8 cellular contexts compared by ENCODE assay signal in the genomic region with DNA sequence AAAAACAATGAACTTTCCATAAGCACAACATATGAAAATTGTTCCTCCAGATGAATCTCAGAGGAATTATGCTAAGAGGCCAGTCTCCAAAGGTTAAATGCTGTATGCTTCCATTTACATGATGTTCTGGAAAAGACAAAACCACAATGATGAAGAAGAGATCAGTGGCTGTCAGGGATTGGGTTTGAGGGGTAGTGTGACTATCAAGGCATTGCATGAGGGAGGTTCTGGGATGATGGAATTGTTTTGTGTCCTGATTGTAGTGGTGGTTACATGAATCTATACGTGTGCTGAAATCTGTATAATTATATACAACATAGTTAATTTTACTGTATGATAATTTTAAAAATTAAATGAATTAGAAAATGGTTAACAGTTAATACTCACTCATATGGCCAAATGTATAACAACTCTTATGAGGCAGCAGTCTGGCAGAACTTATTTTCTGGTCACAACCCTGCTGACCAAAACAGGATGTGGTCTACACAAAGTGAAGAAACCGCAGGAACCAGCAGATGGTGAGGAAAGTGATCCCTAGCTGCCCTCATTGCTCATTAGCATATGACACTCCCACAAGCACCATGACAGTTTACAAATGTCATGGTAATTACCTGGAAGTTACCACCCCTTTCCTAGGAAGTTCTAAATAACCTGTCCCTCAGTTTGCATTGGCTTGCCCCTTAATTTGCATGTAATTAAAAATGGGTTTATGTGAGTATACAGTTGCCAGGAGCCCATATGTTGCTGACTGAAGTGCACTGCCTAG. TPM values are rescaled to one million over a fixed set of nuclear protein-coding genes. Genes with fewer than 3 reads are reported as not detected.
A peak's percentile ranks its signal among the peaks of the same experiment; 100 is the strongest.
DNase-seq lines count a peak whose midpoint lies in the region; ATAC-seq and TF ChIP-seq lines count a peak whose summit lies in the region.

No MANE protein-coding gene starts in this region.

- H3K4me3 ChIP-seq in breast epithelium (no peak overlapping the region), fibroblast of pulmonary artery (replicated peaks; ENCODE audit: low read depth, low read length) (no peak overlapping the region)

- intact Hi-C loops in MCF 10A (cut with micrococcal nuclease) = loop anchor here (5.0 to 10.0 kb wide), 3 partner anchors 42 to 220 kb away; partner anchors contain the start of gene FKBP1A
- intact Hi-C loops in breast epithelium (cut with DNase I; ENCODE audit: low total_unique reads) = no loop called here

- no peaks in the 10 kb centered on the region for H3K36me3 ChIP-seq in breast epithelium

- peaks cover 10% of the 10 kb centered on the region for H3K4me1 Mint-ChIP-seq in MCF 10A (ENCODE audit: insufficient read depth, unreplicated experiment)

- H3K9me3 ChIP-seq in breast epithelium = no peaks in the 10 kb centered on the region

- no peak overlapping the region for H3K27ac ChIP-seq in breast epithelium

- H3K36me3 Mint-ChIP-seq in MCF 10A (ENCODE audit: insufficient read depth, unreplicated experiment) = no peaks in the 10 kb centered on the region

- TF ChIP-seq CTCF in MCF 10A (IDR thresholded peaks at IDR 0.05; ENCODE audit: unreplicated experiment) = no peak
- no peak for TF ChIP-seq CTCF in breast epithelium (IDR thresholded peaks at IDR 0.05)
- TF ChIP-seq CTCF in fibroblast of pulmonary artery (IDR thresholded peaks at IDR 0.05; ENCODE audit: low read length, missing control alignments) = no peak

- no peaks in the 10 kb centered on the region for H3K27me3 Mint-ChIP-seq in MCF 10A (ENCODE audit: insufficient read depth, unreplicated experiment)

- POLR2A ChIA-PET in MCF 10A (lab: Yijun Ruan, JAX) = interaction anchor here (0.6 to 3.3 kb wide), 8 partner anchors 14 to 614 kb away, joined by 3 to 13 read pairs (median 3); partner anchors contain the start of genes FKBP1A and RAD21L1

- no peaks in the 10 kb centered on the region for H3K9me3 Mint-ChIP-seq in MCF 10A (ENCODE audit: unreplicated experiment)

- ATAC-seq in HG02678 (IDR thresholded peaks at IDR 0.05; ENCODE audit: unreplicated experiment) = peak; percentile 92

- no peaks in the 10 kb centered on the region for H3K4me1 ChIP-seq in breast epithelium

- H3K27me3 ChIP-seq in breast epithelium = no peaks in the 10 kb centered on the region

- H3K27ac Mint-ChIP-seq in MCF 10A (ENCODE audit: low read depth, unreplicated experiment) = no peak overlapping the region

- TF ChIP-seq POLR2A in breast epithelium (IDR thresholded peaks at IDR 0.05) = no peak

- DNase-seq in MCF 10A (ENCODE audit: unreplicated experiment) = peak; percentile 83
- DNase-seq in breast epithelium (ENCODE audit: low spot score in 2 of 2) = no peak
- DNase-seq in NCI-H2029 (lab: John Stamatoyannopoulos, UW) = peak; percentile 86
- peak; percentile 16 to 29 for DNase-seq in activated CD4-positive, alpha-beta T cell treated with anti-CD3 and anti-CD28 coated beads for 4 hours
- peak; percentile 94 for DNase-seq in fibroblast of pulmonary artery (ENCODE audit: low read depth)
- DNase-seq in stimulated activated CD8-positive, alpha-beta memory T cell treated with anti-CD3 and anti-CD28 coated beads, Interleukin-12 subunit alpha, Interleukin-12 subunit beta, amount 100 ng/mL, for 24 hours (ENCODE audit: extremely low read depth) = peak; percentile 30
- DNase-seq in C1 segment of cervical spinal cord (lab: John Stamatoyannopoulos, UW) = no peak

- H3K4me3 Mint-ChIP-seq in MCF 10A (ENCODE audit: unreplicated experiment) = no peak overlapping the region

- BruUV-seq in MCF 10A (replicated peaks; lab: Mats Ljungman, UMichigan) = no TSS peak

- CTCF ChIA-PET in MCF 10A (lab: Yijun Ruan, JAX) = interaction anchor here (0.5 to 5.2 kb wide), 9 partner anchors 15 to 151 kb away, joined by 3 to 90 read pairs (median 3); partner anchors contain the start of genes FKBP1A and NSFL1C

RNA-seq across cellular contexts. Expression of gene NSFL1C, which starts 31.9 kb away (rescaled TPM):
- total RNA-seq in MCF 10A (2022) = 63.3 and 76.1 TPM in 2 replicates
- total RNA-seq in breast epithelium = 10 to 100 TPM; 36.7 to 67.5 (median 49.5) TPM

RNA-seq across cellular contexts. Expression of gene FKBP1A, which starts 41.9 kb away (rescaled TPM):
- total RNA-seq in MCF 10A (2022) = 209 and 217 TPM in 2 replicates
- total RNA-seq in breast epithelium = 100 to 1,000 TPM; 115 to 191 (median 128) TPM

RNA-seq across cellular contexts. Expression of gene SIRPB2, which starts 56.5 kb away (rescaled TPM):
- total RNA-seq in MCF 10A (2022) = 1.3 and 1.8 TPM in 2 replicates
- 10 to 100 TPM in 1 of 3 donors, 1 to 10 TPM in 2; 2.9 to 30.9 (median 4.3) TPM for total RNA-seq in breast epithelium

Comparison
In these comparisons a context has a peak if more than half of its experiments do, and no peak if none do; other contexts are left out.
1. DNase-seq: peak in MCF 10A (single experiment), NCI-H2029 (single experiment), activated CD4-positive, alpha-beta T cell treated with anti-CD3 and anti-CD28 coated beads for 4 hours (2 of 2), fibroblast of pulmonary artery (single experiment) and stimulated activated CD8-positive, alpha-beta memory T cell treated with anti-CD3 and anti-CD28 coated beads, Interleukin-12 subunit alpha, Interleukin-12 subunit beta, amount 100 ng/mL, for 24 hours (single experiment); none in breast epithelium (0 of 2) and C1 segment of cervical spinal cord (0 of 14).